ENCODE assay signal across 14 cellular contexts in the genomic region with DNA sequence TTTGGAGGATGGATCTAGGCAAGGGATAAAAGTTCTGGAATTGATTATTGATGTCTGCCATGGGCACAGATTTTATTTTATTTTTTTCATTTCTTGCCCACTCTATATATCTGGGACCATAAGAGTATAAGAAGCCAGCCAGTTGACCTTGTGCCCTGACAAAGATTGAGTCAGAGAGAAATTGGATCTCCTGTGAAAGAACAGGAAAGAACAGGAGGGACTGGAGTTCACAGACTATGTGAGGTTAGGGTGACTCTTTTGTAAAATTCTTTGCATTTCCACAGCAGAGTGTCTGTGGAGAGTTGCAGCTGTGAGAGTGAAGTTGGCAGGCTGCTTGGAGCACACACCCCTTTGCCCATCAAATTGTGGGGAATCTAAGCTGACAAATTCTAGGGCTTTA.
A peak's percentile ranks its signal among the peaks of the same experiment; 100 is the strongest.
DNase-seq lines count a peak whose midpoint lies in the region; ATAC-seq and TF ChIP-seq lines count a peak whose summit lies in the region.
"Had no signal": no experiment of that assay in that cellular context is flagged by ENCODE, and none has a peak within 500 bp of the region (broad histone marks: within the 10 kb centered on the region; RNA-seq: fewer than 3 reads in every experiment).

No MANE protein-coding gene starts in this region.

- no peaks in the 10 kb centered on the region for H3K79me1 ChIP-seq in IMR-90 (ENCODE audit: low read depth in 1 of 2, low read length in 2 of 2)

- H3K4me2 ChIP-seq in IMR-90 (ENCODE audit: low read depth, low read length), result no peak overlapping the region
- H3K4me2 ChIP-seq: BLaER1 treated with 17β-estradiol and CSF1 and Interleukin-3, amounts not matched to agents 10 nM and 100 nM had no signal

- H3K56ac ChIP-seq in IMR-90 (ENCODE audit: extremely low read depth, insufficient read depth, low read length), result no peak overlapping the region

- H3K27ac ChIP-seq in IMR-90 (ENCODE audit: insufficient read depth, low read length) (no peak overlapping the region), caudate nucleus (ENCODE audit: low read depth, low read length) (no peak overlapping the region)
- H3K27ac ChIP-seq: BLaER1 treated with 17β-estradiol and CSF1 and Interleukin-3, amounts not matched to agents 10 nM and 100 nM; GM23248 had no signal

- H3K4me3 ChIP-seq in IMR-90 (ENCODE audit: insufficient read depth, low read depth, low read length) (no peak overlapping the region), astrocyte of the spinal cord (ENCODE audit: low read depth, low read length) (no peak overlapping the region)
- H3K4me3 ChIP-seq: BLaER1 treated with 17β-estradiol and CSF1 and Interleukin-3, amounts not matched to agents 10 nM and 100 nM; GM12878; GM23248; HAP-1 had no signal

- no peak overlapping the region for H2BK120ac ChIP-seq in IMR-90 (ENCODE audit: low read depth, low read length)

- no peak overlapping the region for H2BK5ac ChIP-seq in IMR-90 (ENCODE audit: low read depth, low read length, poor library complexity, severe bottlenecking)

- no peak for TF ChIP-seq RAD21 in IMR-90 (IDR thresholded peaks at IDR 0.05; ENCODE audit: low read length)

- H2AK9ac ChIP-seq in IMR-90 (replicated peaks; ENCODE audit: low read depth, low read length, poor library complexity), result no peak overlapping the region

- CTCF ChIA-PET in IMR-90 (lab: Yijun Ruan, JAX), result no interaction called here

- no peaks in the 10 kb centered on the region for H3K9me1 ChIP-seq in IMR-90 (ENCODE audit: insufficient read depth, low read length)

- no peak overlapping the region for H2BK20ac ChIP-seq in IMR-90 (ENCODE audit: low read depth, low read length)

- no TSS peak for BruUV-seq in IMR-90 (replicated peaks; lab: Mats Ljungman, UMichigan)

- H2BK15ac ChIP-seq in IMR-90 (ENCODE audit: low read depth, low read length), result no peak overlapping the region

- dilution Hi-C loops in IMR-90 (cut with HindIII; ENCODE audit: low sequenced_read_pairs, unreplicated experiment), result no loop called here

- no peak overlapping the region for H3K4ac ChIP-seq in IMR-90 (ENCODE audit: low read depth, low read length)

- H3K27me3 ChIP-seq in IMR-90 (ENCODE audit: control insufficient read depth, insufficient read depth, low read length), result no peaks in the 10 kb centered on the region
- H3K27me3 ChIP-seq: BLaER1 treated with 17β-estradiol and CSF1 and Interleukin-3, amounts not matched to agents 10 nM and 100 nM had no signal

- H3K4me1 ChIP-seq in IMR-90 (ENCODE audit: control insufficient read depth, insufficient read depth, low read length), result no peaks in the 10 kb centered on the region
- H3K4me1 ChIP-seq: BLaER1 treated with 17β-estradiol and CSF1 and Interleukin-3, amounts not matched to agents 10 nM and 100 nM; HAP-1 had no signal

- ATAC-seq in IMR-90 (ENCODE audit: low read depth) (no peak), HG03439 (IDR thresholded peaks at IDR 0.05; ENCODE audit: unreplicated experiment) (no peak), GM21786 (IDR thresholded peaks at IDR 0.05; ENCODE audit: unreplicated experiment) (no peak)
- ATAC-seq: CD8-positive, alpha-beta T cell; GM12878 had no signal

- H2AFZ ChIP-seq in IMR-90 (replicated peaks; ENCODE audit: low read length, poor library complexity), result no peak overlapping the region
- H2AFZ ChIP-seq: GM23248 had no signal

- no peak overlapping the region for H2AK5ac ChIP-seq in IMR-90 (ENCODE audit: low read depth, low read length)

- no peak for TF ChIP-seq POLR2A in IMR-90 (IDR thresholded peaks at IDR 0.05; ENCODE audit: low read depth, low read length)

- no peak overlapping the region for H3K9ac ChIP-seq in IMR-90 (ENCODE audit: low read depth, low read length)
- H3K9ac ChIP-seq: BLaER1 treated with 17β-estradiol and CSF1 and Interleukin-3, amounts not matched to agents 10 nM and 100 nM; GM23248 had no signal

- in situ Hi-C loops in IMR-90 (cut with MboI; ENCODE audit: low sequenced_read_pairs) (no loop called here), astrocyte of the spinal cord (cut with HindIII; ENCODE audit: low sequenced_read_pairs) (no loop called here)

- POLR2A ChIA-PET in IMR-90 (lab: Charles Lee; ENCODE audit: unreplicated experiment), result no interaction called here

- H4K5ac ChIP-seq in IMR-90 (ENCODE audit: low read depth, low read length), result no peak overlapping the region

- TF ChIP-seq CTCF in IMR-90 (conservative IDR thresholded peaks at IDR 0.05; ENCODE audit: low read depth, low read length) (no peak), astrocyte of the spinal cord (IDR thresholded peaks at IDR 0.05; ENCODE audit: low read depth, low read length) (no peak)

- peak; percentile 0 for DNase-seq in IMR-90
- peak; percentile 7 for DNase-seq in astrocyte of the spinal cord (ENCODE audit: low read depth, low spot score)
- peak; percentile 4 for DNase-seq in iris pigment epithelial cell (ENCODE audit: low read depth)
- DNase-seq in caudate nucleus (lab: John Stamatoyannopoulos, UW), result no peak
- DNase-seq in cerebellum (ENCODE audit: low spot score), result no peak
- DNase-seq: Calu3; CD8-positive, alpha-beta T cell; DMS79 treated with DMSO at 0.1 percent for 48 hours; GM23248 had no signal

- no peak overlapping the region for H3K14ac ChIP-seq in IMR-90 (replicated peaks; ENCODE audit: low read depth, low read length)

- H4K20me1 ChIP-seq in IMR-90 (ENCODE audit: insufficient read depth, low read length), result no peaks in the 10 kb centered on the region
- H4K20me1 ChIP-seq: BLaER1 treated with 17β-estradiol and CSF1 and Interleukin-3, amounts not matched to agents 10 nM and 100 nM had no signal

- H3K23ac ChIP-seq in IMR-90 (ENCODE audit: low read depth, low read length), result no peak overlapping the region

- intact Hi-C loops in IMR-90 (cut with micrococcal nuclease), result no loop called here

- no peak overlapping the region for H4K91ac ChIP-seq in IMR-90 (ENCODE audit: insufficient read depth, low read depth, low read length)

- H3K9me3 ChIP-seq in IMR-90 (ENCODE audit: control insufficient read depth, insufficient read depth, low read length), result peaks cover 3% of the 10 kb centered on the region; the same call in 1 of the 2 replicates
- H3K9me3 ChIP-seq: HAP-1 had no signal

- H3K18ac ChIP-seq in IMR-90 (ENCODE audit: low read depth, low read length), result no peak overlapping the region

- H3K36me3 ChIP-seq in IMR-90 (ENCODE audit: control insufficient read depth, insufficient read depth, low read length), result no peaks in the 10 kb centered on the region
- H3K36me3 ChIP-seq: BLaER1 treated with 17β-estradiol and CSF1 and Interleukin-3, amounts not matched to agents 10 nM and 100 nM; HAP-1 had no signal

- H4K8ac ChIP-seq in IMR-90 (ENCODE audit: low read depth in 2 of 2, low read length in 2 of 2), result no peak overlapping the region

TF ChIP-seq in IMR-90, 13 proteins besides CTCF, POLR2A, EP300 and RAD21:
- TF ChIP-seq RCOR1 (IDR thresholded peaks at IDR 0.05; ENCODE audit: insufficient replicate concordance, low read length) (no peak), ELK1 (IDR thresholded peaks at IDR 0.05; ENCODE audit: borderline replicate concordance, low read depth, low read length) (no peak), SMC3 (IDR thresholded peaks at IDR 0.05; ENCODE audit: low read depth, low read length) (no peak), FOS (IDR thresholded peaks at IDR 0.05; ENCODE audit: low read depth, low read length) (no peak)
TF ChIP-seq in IMR-90: peak in this region for 0.

Comparison
In these comparisons a context has a peak if more than half of its experiments do, and no peak if none do; other contexts are left out.
1. DNase-seq: peak in IMR-90 (single experiment), astrocyte of the spinal cord (single experiment) and iris pigment epithelial cell (single experiment); none in caudate nucleus (0 of 61) and cerebellum (single experiment).